In genomic region chr7:33108931-33109757, GRCh38 we compare ENCODE assay signal across 8 cellular contexts. TPM values are rescaled to one million over a fixed set of nuclear protein-coding genes. Genes with fewer than 3 reads are reported as not detected.
DNase-seq lines count a peak whose midpoint lies in the region; ATAC-seq and TF ChIP-seq lines count a peak whose summit lies in the region.

Gene RP9 (minus strand): TSS chr7:33109404. CDS start chr7:33109372, 32 bp downstream.

- H3K4me3 Mint-ChIP-seq in activated T-cell treated with anti-CD3 and anti-CD28 coated beads, Interleukin-2, amount 50 U/mL, for 4 hours: peak within 1 kb of the TSS; percentile 92
- peak within 1 kb of the TSS; percentile 93 to 95 (median 95) for H3K4me3 Mint-ChIP-seq in nephron

- TF ChIP-seq CTCF in Peyer's patch (IDR thresholded peaks at IDR 0.05): peak; percentile 64 to 82 (median 68)
- TF ChIP-seq CTCF in fibroblast of mammary gland (conservative IDR thresholded peaks at IDR 0.05; ENCODE audit: control insufficient read depth, insufficient read depth, low read depth, low read length): no peak
- peak; percentile 56 to 64 (median 62) for TF ChIP-seq CTCF in nephron (IDR thresholded peaks at IDR 0.05; ENCODE audit: unreplicated experiment in 3 of 3)

- H3K4me3 ChIP-seq in Peyer's patch: peak within 1 kb of the TSS; percentile 95 to 100 (median 98)
- peak within 1 kb of the TSS; percentile 85 for H3K4me3 ChIP-seq in fibroblast of mammary gland (ENCODE audit: control insufficient read depth, low read depth, low read length)

- peak within 1 kb of the TSS; percentile 63 to 92 (median 92) for H3K27ac Mint-ChIP-seq in nephron

- peaks cover 11% of the 10 kb centered on the region for H3K27me3 Mint-ChIP-seq in activated T-cell treated with anti-CD3 and anti-CD28 coated beads, Interleukin-2, amount 50 U/mL, for 4 hours (ENCODE audit: low read depth)
- H3K27me3 Mint-ChIP-seq in nephron (ENCODE audit: low read depth): peaks cover 5% of the 10 kb centered on the region

- no peaks in the 10 kb centered on the region for H3K36me3 ChIP-seq in Peyer's patch

- H3K9me3 ChIP-seq in Peyer's patch: no peaks in the 10 kb centered on the region

- peak; percentile 80 for ATAC-seq in GM21447 (IDR thresholded peaks at IDR 0.05; ENCODE audit: unreplicated experiment)
- peak; percentile 93 to 94 for ATAC-seq in activated T-cell treated with anti-CD3 and anti-CD28 coated beads, Interleukin-2, amount 50 U/mL, for 4 hours
- ATAC-seq in stimulated activated naive CD8-positive, alpha-beta T cell treated with anti-CD3 and anti-CD28 coated beads, Interleukin-15, Interleukin-2, amounts not matched to agents 100 U/mL and 50 U/mL, for 24 hours: peak; percentile 94

- peak within 1 kb of the TSS; percentile 72 to 88 (median 84) for H3K27ac ChIP-seq in Peyer's patch

- peaks cover 2% of the 10 kb centered on the region for H3K36me3 Mint-ChIP-seq in activated T-cell treated with anti-CD3 and anti-CD28 coated beads, Interleukin-2, amount 50 U/mL, for 4 hours (ENCODE audit: insufficient read depth)
- H3K36me3 Mint-ChIP-seq in nephron (ENCODE audit: low read depth): no peaks in the 10 kb centered on the region

- DNase-seq in DMS153 treated with DMSO at 0.1 percent for 48 hours (lab: John Stamatoyannopoulos, UW; ENCODE audit: unreplicated experiment): peak; percentile 77
- DNase-seq in HuH-7 (ENCODE audit: low spot score): peak; percentile 83
- peak; percentile 71 to 83 (median 82) for DNase-seq in Peyer's patch
- DNase-seq in activated T-cell treated with anti-CD3 and anti-CD28 coated beads, Interleukin-2, amount 50 U/mL, for 4 hours: peak; percentile 70
- DNase-seq in fibroblast of mammary gland (ENCODE audit: low read depth): peak; percentile 40
- DNase-seq in stimulated activated naive CD8-positive, alpha-beta T cell treated with anti-CD3 and anti-CD28 coated beads, Interleukin-15, Interleukin-2, amounts not matched to agents 100 U/mL and 50 U/mL, for 24 hours: peak; percentile 83

- H3K27me3 ChIP-seq in Peyer's patch: no peaks in the 10 kb centered on the region

- TF ChIP-seq POLR2A in Peyer's patch (IDR thresholded peaks at IDR 0.05): peak in 1 of 2 donors; percentile 42

- peaks cover 41% of the 10 kb centered on the region for H3K4me1 Mint-ChIP-seq in activated T-cell treated with anti-CD3 and anti-CD28 coated beads, Interleukin-2, amount 50 U/mL, for 4 hours (ENCODE audit: low read depth)
- peaks cover 23% of the 10 kb centered on the region for H3K4me1 Mint-ChIP-seq in nephron

- H3K9me3 Mint-ChIP-seq in activated T-cell treated with anti-CD3 and anti-CD28 coated beads, Interleukin-2, amount 50 U/mL, for 4 hours: no peaks in the 10 kb centered on the region
- H3K9me3 Mint-ChIP-seq in nephron: no peaks in the 10 kb centered on the region

- peaks cover 0 to 24% (median 7%) of the 10 kb centered on the region in 4 donors for H3K4me1 ChIP-seq in Peyer's patch

RNA-seq across cellular contexts. Expression of gene RP9, which starts in this region (rescaled TPM):
- total RNA-seq in Peyer's patch: 10 to 100 TPM in 3 of 4 donors, 1 to 10 TPM in 1; 7.3 to 25.6 (median 13.7) TPM
- 10 to 100 TPM; 29.3 to 30.9 (median 30.6) TPM for total RNA-seq in activated T-cell treated with anti-CD3 and anti-CD28 coated beads, Interleukin-2, amount 50 U/mL, for 4 hours

Comparison
In these comparisons a context has a peak if more than half of its experiments do, and no peak if none do; other contexts are left out.
1. Peak in every context shown above with its lines: DNase-seq, ATAC-seq, H3K4me3 ChIP-seq and H3K27ac ChIP-seq.